In genomic region chr1:27520651-27521050, GRCh38 we compare ENCODE assay signal across 13 cellular contexts. TPM values are rescaled to one million over a fixed set of nuclear protein-coding genes. Genes with fewer than 3 reads are reported as not detected.
DNase-seq lines count a peak whose midpoint lies in the region; FAIRE-seq and TF ChIP-seq lines count a peak whose summit lies in the region.
"Had no signal": no experiment of that assay in that cellular context is flagged by ENCODE, and none has a peak within 500 bp of the region (broad histone marks: within the 10 kb centered on the region; RNA-seq: fewer than 3 reads in every experiment).

No MANE protein-coding gene starts in this region.

- no peak overlapping the region for H3K4me2 ChIP-seq in astrocyte (ENCODE audit: low read length)

- FAIRE-seq in astrocyte (lab: Jason Lieb, UNC), result no peak
- FAIRE-seq: K562 had no signal

- H3K27ac ChIP-seq in astrocyte (ENCODE audit: low read depth, low read length) (no peak overlapping the region), temporal lobe (ENCODE audit: low read depth, low read length) (peak overlapping the region; percentile 88)
- H3K27ac ChIP-seq: brain microvascular endothelial cell, neutrophil had no signal

- no peak for DNase-seq in activated CD4-positive, alpha-beta T cell treated with anti-CD3 and anti-CD28 coated beads, Interleukin-2, amount 10 ng/mL, durations not matched to agents 24 days and 14 days
- no peak for DNase-seq in activated CD4-positive, alpha-beta T cell treated with anti-CD3 and anti-CD28 coated beads for 1 hour
- DNase-seq in astrocyte (ENCODE audit: low read depth) (no peak), midbrain (lab: John Stamatoyannopoulos, UW) (peak; percentile 28), CD1c-positive myeloid dendritic cell (ENCODE audit: extremely low spot score) (no peak), SIG-M5 treated with dmso at 0.1 percent for 504 hours (lab: John Stamatoyannopoulos, UW; ENCODE audit: unreplicated experiment) (no peak)
- no peak for DNase-seq in stimulated activated CD4-positive, alpha-beta T cell treated with anti-CD3 and anti-CD28 coated beads, Interleukin-2, amount 100 ng/mL, for 48 hours
- DNase-seq: ACHN, brain microvascular endothelial cell had no signal

- H3K27me3 Mint-ChIP-seq in activated CD4-positive, alpha-beta T cell treated with anti-CD3 and anti-CD28 coated beads, Interleukin-2, amount 10 ng/mL, durations not matched to agents 24 days and 14 days, result no peaks in the 10 kb centered on the region
- no peaks in the 10 kb centered on the region for H3K27me3 Mint-ChIP-seq in astrocyte (ENCODE audit: low read depth, unreplicated experiment)
- H3K27me3 Mint-ChIP-seq: activated B cell treated with CpG ODN at 0.5 μM for 24 hours had no signal

- no peak overlapping the region for H3K9ac ChIP-seq in astrocyte (ENCODE audit: low read length)

- H3K4me1 ChIP-seq in astrocyte (ENCODE audit: insufficient read depth, low read length), result peaks cover 16% of the 10 kb centered on the region

- intact Hi-C loops in activated CD4-positive, alpha-beta T cell treated with anti-CD3 and anti-CD28 coated beads, Interleukin-2, amount 10 ng/mL, durations not matched to agents 24 days and 14 days (cut with micrococcal nuclease), result loop anchor here (5.0 kb wide), 2 partner anchors 37 to 73 kb away; no protein-coding TSS in a partner anchor

- H3K4me3 Mint-ChIP-seq in activated CD4-positive, alpha-beta T cell treated with anti-CD3 and anti-CD28 coated beads, Interleukin-2, amount 10 ng/mL, durations not matched to agents 24 days and 14 days, result peak overlapping the region; percentile 28
- peak overlapping the region; percentile 11 for H3K4me3 Mint-ChIP-seq in astrocyte (ENCODE audit: unreplicated experiment)
- H3K4me3 Mint-ChIP-seq: activated B cell treated with CpG ODN at 0.5 μM for 24 hours had no signal

- no peak overlapping the region for H3K4me3 ChIP-seq in astrocyte (ENCODE audit: insufficient read depth, low read depth, low read length)
- H3K4me3 ChIP-seq: K562 had no signal

- H3K27ac Mint-ChIP-seq in activated CD4-positive, alpha-beta T cell treated with anti-CD3 and anti-CD28 coated beads, Interleukin-2, amount 10 ng/mL, durations not matched to agents 24 days and 14 days, result peak overlapping the region; percentile 96
- no peak overlapping the region for H3K27ac Mint-ChIP-seq in astrocyte (ENCODE audit: unreplicated experiment)
- H3K27ac Mint-ChIP-seq: activated B cell treated with CpG ODN at 0.5 μM for 24 hours had no signal

- H3K79me2 ChIP-seq in astrocyte (ENCODE audit: insufficient read depth, low read length), result no peaks in the 10 kb centered on the region

- no peaks in the 10 kb centered on the region for H3K27me3 ChIP-seq in astrocyte (ENCODE audit: insufficient read depth, low read length)
- H3K27me3 ChIP-seq: brain microvascular endothelial cell had no signal

- H3K9me3 Mint-ChIP-seq in activated CD4-positive, alpha-beta T cell treated with anti-CD3 and anti-CD28 coated beads, Interleukin-2, amount 10 ng/mL, durations not matched to agents 24 days and 14 days, result no peaks in the 10 kb centered on the region
- peaks cover 2% of the 10 kb centered on the region for H3K9me3 Mint-ChIP-seq in astrocyte (ENCODE audit: unreplicated experiment)
- H3K9me3 Mint-ChIP-seq: activated B cell treated with CpG ODN at 0.5 μM for 24 hours had no signal

- TF ChIP-seq CTCF in astrocyte (IDR thresholded peaks at IDR 0.05; ENCODE audit: insufficient read depth, low read depth, low read length), result no peak

- H3K4me1 Mint-ChIP-seq in activated CD4-positive, alpha-beta T cell treated with anti-CD3 and anti-CD28 coated beads, Interleukin-2, amount 10 ng/mL, durations not matched to agents 24 days and 14 days, result peaks cover 55% of the 10 kb centered on the region
- H3K4me1 Mint-ChIP-seq in astrocyte (ENCODE audit: low read depth, unreplicated experiment), result peaks cover 62% of the 10 kb centered on the region

- H3K9me3 ChIP-seq in astrocyte (ENCODE audit: insufficient read depth, low read depth, low read length), result no peaks in the 10 kb centered on the region
- H3K9me3 ChIP-seq: neutrophil had no signal

- H4K20me1 ChIP-seq in astrocyte (ENCODE audit: insufficient read depth, low read length), result no peaks in the 10 kb centered on the region

- no peaks in the 10 kb centered on the region for H3K36me3 Mint-ChIP-seq in activated CD4-positive, alpha-beta T cell treated with anti-CD3 and anti-CD28 coated beads, Interleukin-2, amount 10 ng/mL, durations not matched to agents 24 days and 14 days (ENCODE audit: low read depth)
- no peaks in the 10 kb centered on the region for H3K36me3 Mint-ChIP-seq in astrocyte (ENCODE audit: low read depth, unreplicated experiment)

- H3K36me3 ChIP-seq in astrocyte (ENCODE audit: insufficient read depth, low read length), result no peaks in the 10 kb centered on the region
- H3K36me3 ChIP-seq: brain microvascular endothelial cell, neutrophil had no signal

- H2AFZ ChIP-seq in astrocyte (ENCODE audit: low read depth, low read length), result no peak overlapping the region

RNA-seq across cellular contexts. Expression of gene WASF2, which starts 30.7 kb away (rescaled TPM):
- 109 TPM in 2 replicates for total RNA-seq in activated CD4-positive, alpha-beta T cell treated with anti-CD3 and anti-CD28 coated beads, Interleukin-2, amount 10 ng/mL, durations not matched to agents 24 days and 14 days
- total RNA-seq in astrocyte (86.9 and 88.0 TPM in 2 replicates), temporal lobe (10.1 TPM)
